29 cellular contexts compared by ENCODE assay signal in genomic region chr17:57377094-57377493, GRCh38.
DNase-seq lines count a peak whose midpoint lies in the region; ATAC-seq, FAIRE-seq and TF ChIP-seq lines count a peak whose summit lies in the region.
"Had no signal": no experiment of that assay in that cellular context is flagged by ENCODE, and none has a peak within 500 bp of the region (broad histone marks: within the 10 kb centered on the region; RNA-seq: fewer than 3 reads in every experiment).

No MANE protein-coding gene starts in this region.

- DNase-seq in HuH-7.5 (ENCODE audit: low spot score) (peak; percentile 43), K562 (ENCODE audit: extremely low read depth in 1 of 4, low spot score in 3 of 4) (no peak), lower lobe of right lung (no peak), renal cortical epithelial cell (ENCODE audit: low read depth) (peak; percentile 74), D341Med (ENCODE audit: low spot score) (no peak)
- DNase-seq in stimulated activated naive CD4-positive, alpha-beta T cell treated with Interleukin-2 at 50 U/mL for 16 hours (lab: John Stamatoyannopoulos, UW), result no peak
- DNase-seq: activated CD4-positive, alpha-beta T cell treated with anti-CD3 and anti-CD28 coated beads, Interleukin-2, amount 10 ng/mL, durations not matched to agents 24 days and 14 days; activated CD8-positive, alpha-beta memory T cell treated with anti-CD3 and anti-CD28 coated beads for 24 hours; activated naive CD4-positive, alpha-beta T cell treated with anti-CD3 and anti-CD28 coated beads, Interleukin-2, amount 50 U/mL, for 16 hours; activated T-cell treated with anti-CD3 and anti-CD28 coated beads for 4 hours; amniotic stem cell; Calu3; effector CD4-positive, alpha-beta T cell; MM.1S; naive thymus-derived CD8-positive, alpha-beta T cell; NCI-H1105 treated with DMSO at 0.1 percent for 48 hours; NCI-H2029 treated with DMSO at 0.1 percent for 48 hours; NCI-H526 treated with DMSO at 0.1 percent for 48 hours; SIG-M5; stimulated activated naive B cell treated with anti-CD40 and anti-IgM and Interleukin-4, amounts not matched to agents 10 μg/mL and 1 μg/mL and 100 μg/mL, for 72 hours; T-helper 9 cell had no signal

- H3K4me2 ChIP-seq in K562 (ENCODE audit: insufficient read depth, low read length), result no peak overlapping the region
- H3K4me2 ChIP-seq: KMS-11 had no signal

- H3K79me2 ChIP-seq in K562 (ENCODE audit: control insufficient read depth, insufficient read depth, low read length), result peaks cover 36% of the 10 kb centered on the region

- intact Hi-C loops in K562 (cut with micrococcal nuclease) (no loop called here), lower lobe of right lung (cut with DNase I) (no loop called here)

- TF ChIP-seq EP300 in K562 (IDR thresholded peaks at IDR 0.05; ENCODE audit: low read length), result no peak

- H3K9me3 ChIP-seq in K562 (replicated peaks; ENCODE audit: control insufficient read depth, insufficient read depth, low read depth, low read length) (0 out of 2 replicates have a peak, but pooled peaks cover 7% of the 10 kb centered on the region), lower lobe of right lung (peaks cover 10% of the 10 kb centered on the region)
- H3K9me3 ChIP-seq: breast epithelium had no signal

- peaks cover 12% of the 10 kb centered on the region for H3K9me1 ChIP-seq in K562 (ENCODE audit: control insufficient read depth, insufficient read depth, low read length)

- H4K20me1 ChIP-seq in K562 (replicated peaks; ENCODE audit: control insufficient read depth, insufficient read depth, low read length), result peaks cover 7% of the 10 kb centered on the region; the same call in 1 of the 2 replicates

- no peak for FAIRE-seq in K562 (lab: Jason Lieb, UNC)
- FAIRE-seq: colon, H1 had no signal

- WGBS in K562 (ENCODE audit: insufficient coverage, low coverage, missing lambda C conversion rate), result 91% methylated on average over 5 of the region's 7 CpGs

- H3K27me3 ChIP-seq in K562 (ENCODE audit: control insufficient read depth in 2 of 2, insufficient read depth in 2 of 2, low read length in 2 of 2), result no peaks in the 10 kb centered on the region
- H3K27me3 ChIP-seq in lower lobe of right lung (ENCODE audit: low read depth), result no peaks in the 10 kb centered on the region
- H3K27me3 ChIP-seq: breast epithelium had no signal

- BruUV-seq in K562 (replicated peaks; lab: Mats Ljungman, UMichigan), result no TSS peak

- H3K36me3 ChIP-seq in K562 (ENCODE audit: control insufficient read depth, insufficient read depth, low read length), result peaks cover 4% of the 10 kb centered on the region; the same call in 1 of the 3 replicates
- no peaks in the 10 kb centered on the region for H3K36me3 ChIP-seq in lower lobe of right lung
- H3K36me3 ChIP-seq: breast epithelium had no signal

- H3K27ac ChIP-seq in K562 (ENCODE audit: extremely low read depth, low read depth, low read length) (no peak overlapping the region), lower lobe of right lung (no peak overlapping the region)
- H3K27ac ChIP-seq: breast epithelium, C4-2B, KMS-11 had no signal

- no peak overlapping the region for H3K9ac ChIP-seq in K562 (ENCODE audit: insufficient read depth in 1 of 2, low read depth in 2 of 2, low read length in 2 of 2)
- H3K9ac ChIP-seq: KMS-11 had no signal

- ATAC-seq in K562 (no peak), lower lobe of right lung (peak; percentile 35 to 47), GM21786 (IDR thresholded peaks at IDR 0.05; ENCODE audit: unreplicated experiment) (no peak), HG03045 (IDR thresholded peaks at IDR 0.05; ENCODE audit: unreplicated experiment) (no peak)
- ATAC-seq: naive thymus-derived CD8-positive, alpha-beta T cell; Panc1; stimulated activated naive B cell treated with anti-CD40 and anti-IgM and Interleukin-4, amounts not matched to agents 10 μg/mL and 1 μg/mL and 100 μg/mL, for 72 hours had no signal

- POLR2A ChIA-PET in K562 (lab: Yijun Ruan, JAX), result no interaction called here

- no peak overlapping the region for H3K4me3 ChIP-seq in K562
- H3K4me3 ChIP-seq in lower lobe of right lung, result no peak overlapping the region
- H3K4me3 ChIP-seq: breast epithelium had no signal

- no peak for TF ChIP-seq RAD21 in K562 (CRISPR knock-in tag; conservative IDR thresholded peaks at IDR 0.05 in 1 of 2, IDR thresholded peaks at IDR 0.05 in 1 of 2)

- no peak for TF ChIP-seq POLR2A in K562 (conservative IDR thresholded peaks at IDR 0.05)

- CTCF ChIA-PET in K562 (lab: Yijun Ruan, JAX; ENCODE audit: low intra/inter-chr PET ratio), result no interaction called here

- H3K4me1 ChIP-seq in K562 (replicated peaks in 1 of 2; ENCODE audit: control insufficient read depth in 2 of 2, insufficient read depth in 2 of 2, low read length in 2 of 2) (peaks cover 28 to 55% of the 10 kb centered on the region in 2 experiments), lower lobe of right lung (peaks cover 17% of the 10 kb centered on the region)
- H3K4me1 ChIP-seq: breast epithelium had no signal

- TF ChIP-seq CTCF in K562 (IDR thresholded peaks at IDR 0.05 in 2 of 3, conservative IDR thresholded peaks at IDR 0.05 in 1 of 3; ENCODE audit: insufficient read depth in 2 of 3, low read depth in 1 of 3, low read length in 3 of 3) (no peak), lower lobe of right lung (IDR thresholded peaks at IDR 0.05) (no peak)

- H2AFZ ChIP-seq in K562 (ENCODE audit: low read depth, low read length), result no peak overlapping the region

- in situ Hi-C loops in K562 (cut with MboI), result no loop called here

TF ChIP-seq in K562, 482 proteins besides CTCF, POLR2A, EP300 and RAD21 (continues in another document):
- TF ChIP-seq PPARD (CRISPR knock-in tag; IDR thresholded peaks at IDR 0.05), result no peak
- no peak for TF ChIP-seq ATF6 (CRISPR knock-in tag; IDR thresholded peaks at IDR 0.05)
- no peak for TF ChIP-seq EHMT2 (IDR thresholded peaks at IDR 0.05)
- no peak for TF ChIP-seq ZMIZ1 (IDR thresholded peaks at IDR 0.05; ENCODE audit: low read depth in 2 of 2, low read length in 2 of 2)
- no peak for TF ChIP-seq CBFA2T2 (conservative IDR thresholded peaks at IDR 0.05)
- TF ChIP-seq ATF3 (IDR thresholded peaks at IDR 0.05), result peak; percentile 66
- TF ChIP-seq ATF3 (CRISPR knock-in tag; conservative IDR thresholded peaks at IDR 0.05), result no peak
- no peak for TF ChIP-seq CEBPG (CRISPR knock-in tag; IDR thresholded peaks at IDR 0.05)
- peak in 1 of 2 experiments; percentile 58; a peak in 2 of 4 replicates for TF ChIP-seq CEBPG (tag; conservative IDR thresholded peaks at IDR 0.05 in 1 of 2, IDR thresholded peaks at IDR 0.05 in 1 of 2)
- TF ChIP-seq ZBTB1 (CRISPR knock-in tag; IDR thresholded peaks at IDR 0.05; ENCODE audit: borderline replicate concordance, low read depth), result no peak
- TF ChIP-seq CEBPB (tag; IDR thresholded peaks at IDR 0.05), result peak; percentile 27; the same call in 1 of the 2 replicates
- TF ChIP-seq SAFB2 (IDR thresholded peaks at IDR 0.05; ENCODE audit: borderline replicate concordance, low read depth, low read length, severe bottlenecking), result no peak
- TF ChIP-seq CBX5 (IDR thresholded peaks at IDR 0.05; ENCODE audit: borderline replicate concordance, low read depth), result no peak

Comparison
In these comparisons a context has a peak if more than half of its experiments do, and no peak if none do; other contexts are left out.
1. DNase-seq: peak in HuH-7.5 (single experiment) and renal cortical epithelial cell (single experiment); none in K562 (0 of 4), lower lobe of right lung (single experiment), stimulated activated naive CD4-positive, alpha-beta T cell treated with Interleukin-2 at 50 U/mL for 16 hours (single experiment) and D341Med (single experiment).
2. ATAC-seq: peak in lower lobe of right lung (2 of 2); none in K562 (single experiment), GM21786 (single experiment) and HG03045 (single experiment).